8 cellular contexts compared by ENCODE assay signal in genomic region chr15:84716036-84716732, GRCh38. TPM values are rescaled to one million over a fixed set of nuclear protein-coding genes. Genes with fewer than 3 reads are reported as not detected.
A peak's percentile ranks its signal among the peaks of the same experiment; 100 is the strongest.
DNase-seq lines count a peak whose midpoint lies in the region; ATAC-seq and TF ChIP-seq lines count a peak whose summit lies in the region.

TSS of gene SEC11A (minus strand) at chr15:84716139. CDS start at chr15:84716075, 64 bp downstream.

- DNase-seq in COR-L47 (lab: John Stamatoyannopoulos, UW) (peak; percentile 86), HUDEP-2 (lab: John Stamatoyannopoulos, UW; ENCODE audit: unreplicated experiment in 76 of 76) (peak; percentile 25 to 98 (median 89)), NT2/D1 (ENCODE audit: low read depth, low spot score) (peak; percentile 93), endodermal cell (peak; percentile 99), mesenteric fat pad (ENCODE audit: low spot score) (peak; percentile 98)
- DNase-seq in activated CD8-positive, alpha-beta memory T cell treated with anti-CD3 and anti-CD28 coated beads, Interleukin-2, amount 50 U/mL, for 1 hour (ENCODE audit: extremely low read depth) = peak; percentile 72
- DNase-seq in stimulated activated CD8-positive, alpha-beta memory T cell treated with anti-CD3 and anti-CD28 coated beads, Interleukin-15, amount 100 ng/mL, for 24 hours (ENCODE audit: low read depth) = peak; percentile 83

- peak within 1 kb of the TSS; percentile 98 for H3K27ac Mint-ChIP-seq in endodermal cell

- H3K9ac ChIP-seq in NT2/D1 (ENCODE audit: insufficient read length, low read depth) = peak within 1 kb of the TSS; percentile 98
- H3K9ac ChIP-seq in endodermal cell (ENCODE audit: extremely low read depth, low read length, poor library complexity, severe bottlenecking) = peak within 1 kb of the TSS; percentile 84

- H3K4me1 Mint-ChIP-seq in endodermal cell = peaks cover 19% of the 10 kb centered on the region

- H3K27me3 Mint-ChIP-seq in endodermal cell (ENCODE audit: insufficient read depth) = no peaks in the 10 kb centered on the region

- H3K4me1 ChIP-seq in NT2/D1 (ENCODE audit: insufficient read depth, insufficient read length) (peaks cover 3% of the 10 kb centered on the region), endodermal cell (ENCODE audit: control insufficient read depth, insufficient read depth, low read length) (no peaks in the 10 kb centered on the region)

- H3K9me3 Mint-ChIP-seq in endodermal cell = no peaks in the 10 kb centered on the region

- H3K27ac ChIP-seq in endodermal cell (ENCODE audit: low read depth, low read length) = peak within 1 kb of the TSS; percentile 74

- 0 to 1% methylated on average over 21 to 57 of the region's 57 CpGs for WGBS in endodermal cell (ENCODE audit: insufficient coverage in 1 of 2, insufficient read length in 1 of 2), 2 experiments

- H3K36me3 ChIP-seq in NT2/D1 (ENCODE audit: insufficient read depth, insufficient read length, low read length) = peaks cover 26% of the 10 kb centered on the region
- H3K36me3 ChIP-seq in endodermal cell (ENCODE audit: control insufficient read depth, insufficient read depth, low read length) = peaks cover 27% of the 10 kb centered on the region

- no peaks in the 10 kb centered on the region for H3K9me3 ChIP-seq in NT2/D1 (ENCODE audit: insufficient read depth, low read length)
- H3K9me3 ChIP-seq in endodermal cell (ENCODE audit: control insufficient read depth, low read length) = no peaks in the 10 kb centered on the region

- H3K27me3 ChIP-seq in NT2/D1 (ENCODE audit: insufficient read depth, insufficient read length) (no peaks in the 10 kb centered on the region), endodermal cell (ENCODE audit: control insufficient read depth, insufficient read depth, low read length, poor library complexity, severe bottlenecking) (no peaks in the 10 kb centered on the region)

- no peak for TF ChIP-seq CTCF in endodermal cell (conservative IDR thresholded peaks at IDR 0.05)

- peak within 1 kb of the TSS; percentile 93 for H3K4me3 ChIP-seq in NT2/D1 (ENCODE audit: insufficient read length, low read depth)
- H3K4me3 ChIP-seq in endodermal cell (ENCODE audit: low read length) = peak within 1 kb of the TSS; percentile 93

- peaks cover 15% of the 10 kb centered on the region for H3K36me3 Mint-ChIP-seq in endodermal cell (ENCODE audit: low read depth)

- peak within 1 kb of the TSS; percentile 99 for H3K4me3 Mint-ChIP-seq in endodermal cell

- peak; percentile 92 for ATAC-seq in GM21381 (IDR thresholded peaks at IDR 0.05; ENCODE audit: unreplicated experiment)

RNA-seq across cellular contexts. Expression of gene SEC11A, which starts in this region (rescaled TPM):
- total RNA-seq in endodermal cell (100 to 1,000 TPM; 192 to 197 TPM), mesenteric fat pad (142 TPM)
- 227 TPM for polyA plus RNA-seq in endodermal cell (2013, experiment 1 of 2)
- polyA plus RNA-seq in endodermal cell (2013, experiment 2 of 2) = 194 TPM

Comparison
In these comparisons a context has a peak if more than half of its experiments do, and no peak if none do; other contexts are left out.
1. Peak in every context shown above with its lines: DNase-seq, ATAC-seq, H3K4me3 ChIP-seq and H3K27ac ChIP-seq.